In the genomic region with DNA sequence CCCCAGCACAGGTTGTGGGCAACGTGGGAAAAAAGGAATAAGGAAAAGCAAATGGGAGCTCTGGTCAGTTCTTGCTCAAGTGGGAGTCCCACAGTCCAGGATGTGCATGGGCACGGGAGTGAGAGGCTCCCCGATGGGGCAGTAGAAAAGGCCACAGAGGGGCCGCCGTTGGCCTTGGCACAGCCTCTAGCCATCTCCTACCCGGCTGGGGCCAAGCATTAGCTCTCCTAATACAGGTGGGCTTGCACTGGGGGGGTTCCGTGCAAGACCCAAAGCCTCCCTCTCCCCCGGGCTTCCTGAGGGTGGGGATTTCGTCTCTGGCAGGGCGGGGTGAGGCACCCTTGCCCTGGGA, we compare ENCODE assay signal across 18 cellular contexts.
DNase-seq lines count a peak whose midpoint lies in the region; ATAC-seq and TF ChIP-seq lines count a peak whose summit lies in the region.
"Had no signal": no experiment of that assay in that cellular context is flagged by ENCODE, and none has a peak within 500 bp of the region (broad histone marks: within the 10 kb centered on the region; RNA-seq: fewer than 3 reads in every experiment).

No MANE protein-coding gene starts in this region.

- no peak overlapping the region for H2AFZ ChIP-seq in SK-N-SH (ENCODE audit: low read depth)

- WGBS in suprapubic skin, result 71% methylated on average over 10 of the region's 10 CpGs
- WGBS in SK-N-SH (ENCODE audit: low lambda C conversion rate), result 44% methylated on average over 5 of the region's 10 CpGs

- H3K9me3 ChIP-seq in WERI-Rb-1 (ENCODE audit: severe bottlenecking) (no peaks in the 10 kb centered on the region), suprapubic skin (no peaks in the 10 kb centered on the region), SK-N-SH (no peaks in the 10 kb centered on the region)
- H3K9me3 ChIP-seq: Caco-2, Peyer's patch, SJSA1 had no signal

- H3K9ac ChIP-seq in SK-N-SH, result no peak overlapping the region

- DNase-seq in WERI-Rb-1 (peak; percentile 4), coronary artery (ENCODE audit: low spot score) (peak; percentile 56), mesenteric fat pad (ENCODE audit: low spot score) (peak; percentile 62), suprapubic skin (ENCODE audit: low spot score in 2 of 2) (peak; percentile 22 to 67), GM19238 (ENCODE audit: insufficient read length, low spot score) (no peak), SK-N-SH (no peak)
- DNase-seq: CD4-positive, alpha-beta T cell; GOT3; Karpas-422; MV-4-11; NCI-H1694; NCI-H2081 treated with DMSO at 0.1 percent for 48 hours; NCI-H526 had no signal

- H3K4me3 ChIP-seq in WERI-Rb-1 (ENCODE audit: low read depth, low read length), result no peak overlapping the region
- no peak overlapping the region for H3K4me3 ChIP-seq in coronary artery
- H3K4me3 ChIP-seq in suprapubic skin, result no peak overlapping the region
- H3K4me3 ChIP-seq in SK-N-SH (ENCODE audit: low read depth in 2 of 2, low read length in 1 of 2), result no peak overlapping the region
- H3K4me3 ChIP-seq: Peyer's patch, SJSA1 had no signal

- H3F3A ChIP-seq in SK-N-SH (replicated peaks; ENCODE audit: insufficient read depth), result no peaks in the 10 kb centered on the region

- TF ChIP-seq POLR2A in suprapubic skin (IDR thresholded peaks at IDR 0.05), result no peak

- H3K4me1 ChIP-seq in suprapubic skin (no peaks in the 10 kb centered on the region), SK-N-SH (ENCODE audit: control insufficient read depth in 1 of 2, insufficient read depth in 2 of 2, low read depth in 1 of 2, low read length in 1 of 2) (no peaks in the 10 kb centered on the region)
- H3K4me1 ChIP-seq: Caco-2, Peyer's patch, SJSA1 had no signal

- no peak for ATAC-seq in GM21367 (IDR thresholded peaks at IDR 0.05; ENCODE audit: unreplicated experiment)
- ATAC-seq: HCT116 had no signal

- H3K27ac ChIP-seq in WERI-Rb-1 (no peak overlapping the region), coronary artery (no peak overlapping the region), suprapubic skin (no peak overlapping the region), SK-N-SH (ENCODE audit: low read depth in 2 of 2, low read length in 1 of 2) (no peak overlapping the region)
- H3K27ac ChIP-seq: Peyer's patch, SJSA1 had no signal

- H3K9me2 ChIP-seq in SK-N-SH, result no peaks in the 10 kb centered on the region

- no peaks in the 10 kb centered on the region for H3K79me2 ChIP-seq in SK-N-SH (ENCODE audit: insufficient read depth)

- TF ChIP-seq RAD21 in SK-N-SH (IDR thresholded peaks at IDR 0.05; ENCODE audit: low read length), result no peak

- no peak for TF ChIP-seq CTCF in WERI-Rb-1 (IDR thresholded peaks at IDR 0.05; ENCODE audit: low read depth, low read length)
- no peak for TF ChIP-seq CTCF in coronary artery (IDR thresholded peaks at IDR 0.05)
- no peak for TF ChIP-seq CTCF in suprapubic skin (IDR thresholded peaks at IDR 0.05)
- no peak for TF ChIP-seq CTCF in SK-N-SH (IDR thresholded peaks at IDR 0.05)

- no peaks in the 10 kb centered on the region for H4K20me1 ChIP-seq in SK-N-SH (ENCODE audit: insufficient read depth)

- TF ChIP-seq EP300 in suprapubic skin (IDR thresholded peaks at IDR 0.05) (no peak), SK-N-SH (IDR thresholded peaks at IDR 0.05; ENCODE audit: borderline replicate concordance in 1 of 2, low read depth in 1 of 2, low read length in 1 of 2) (no peak)

- H3K27me3 ChIP-seq in WERI-Rb-1 (ENCODE audit: insufficient read depth, low read depth, severe bottlenecking), result peaks cover 50% of the 10 kb centered on the region
- peaks cover 44% of the 10 kb centered on the region for H3K27me3 ChIP-seq in suprapubic skin
- H3K27me3 ChIP-seq in SK-N-SH (ENCODE audit: insufficient read depth), result peaks cover 25% of the 10 kb centered on the region; the same call in 1 of the 2 replicates
- H3K27me3 ChIP-seq: Peyer's patch had no signal

- H3K36me3 ChIP-seq in WERI-Rb-1, result no peaks in the 10 kb centered on the region
- no peaks in the 10 kb centered on the region for H3K36me3 ChIP-seq in suprapubic skin
- no peaks in the 10 kb centered on the region for H3K36me3 ChIP-seq in SK-N-SH (replicated peaks in 1 of 2; ENCODE audit: control insufficient read depth in 1 of 2, insufficient read depth in 2 of 2, low read length in 1 of 2)
- H3K36me3 ChIP-seq: Peyer's patch, SJSA1 had no signal

- CTCF ChIA-PET in SK-N-SH (lab: Yijun Ruan, JAX), result interaction anchor here (1.7 kb wide), 1 partner anchor 12 kb away, joined by 6 read pairs; no protein-coding TSS in a partner anchor

- H3K4me2 ChIP-seq in SK-N-SH, result no peak overlapping the region

- POLR2A ChIA-PET in SK-N-SH (lab: Yijun Ruan, JAX), result no interaction called here

TF ChIP-seq in SK-N-SH, 30 proteins besides CTCF, POLR2A, EP300 and RAD21:
- TF ChIP-seq NFIC (IDR thresholded peaks at IDR 0.05; ENCODE audit: borderline replicate concordance) (no peak), NRF1 (IDR thresholded peaks at IDR 0.05; ENCODE audit: low read depth, low read length) (no peak), YY1 (IDR thresholded peaks at IDR 0.05; ENCODE audit: low read depth) (no peak), RFX5 (IDR thresholded peaks at IDR 0.05; ENCODE audit: low read length) (no peak), ELF1 (IDR thresholded peaks at IDR 0.05) (no peak), MAX (IDR thresholded peaks at IDR 0.05; ENCODE audit: low read depth) (no peak), RCOR1 (IDR thresholded peaks at IDR 0.05; ENCODE audit: low read length) (no peak), IRF3 (IDR thresholded peaks at IDR 0.05; ENCODE audit: low read depth, low read length) (no peak), GATA2 (CRISPR knock-in tag; IDR thresholded peaks at IDR 0.05) (no peak), EZH2phosphoT487 (IDR thresholded peaks at IDR 0.05; ENCODE audit: borderline replicate concordance, low read depth) (no peak), USF2 (IDR thresholded peaks at IDR 0.05; ENCODE audit: borderline replicate concordance, low read depth, low read length) (no peak), MEF2A (IDR thresholded peaks at IDR 0.05; ENCODE audit: borderline replicate concordance, low read depth) (no peak), GABPA (IDR thresholded peaks at IDR 0.05; ENCODE audit: low read depth) (no peak), RXRA (IDR thresholded peaks at IDR 0.05; ENCODE audit: borderline replicate concordance, low read depth) (no peak), PBX3 (IDR thresholded peaks at IDR 0.05) (no peak), SIN3A (IDR thresholded peaks at IDR 0.05; ENCODE audit: borderline replicate concordance, low read depth, low read length) (no peak)
- TF ChIP-seq, protein P1, sequence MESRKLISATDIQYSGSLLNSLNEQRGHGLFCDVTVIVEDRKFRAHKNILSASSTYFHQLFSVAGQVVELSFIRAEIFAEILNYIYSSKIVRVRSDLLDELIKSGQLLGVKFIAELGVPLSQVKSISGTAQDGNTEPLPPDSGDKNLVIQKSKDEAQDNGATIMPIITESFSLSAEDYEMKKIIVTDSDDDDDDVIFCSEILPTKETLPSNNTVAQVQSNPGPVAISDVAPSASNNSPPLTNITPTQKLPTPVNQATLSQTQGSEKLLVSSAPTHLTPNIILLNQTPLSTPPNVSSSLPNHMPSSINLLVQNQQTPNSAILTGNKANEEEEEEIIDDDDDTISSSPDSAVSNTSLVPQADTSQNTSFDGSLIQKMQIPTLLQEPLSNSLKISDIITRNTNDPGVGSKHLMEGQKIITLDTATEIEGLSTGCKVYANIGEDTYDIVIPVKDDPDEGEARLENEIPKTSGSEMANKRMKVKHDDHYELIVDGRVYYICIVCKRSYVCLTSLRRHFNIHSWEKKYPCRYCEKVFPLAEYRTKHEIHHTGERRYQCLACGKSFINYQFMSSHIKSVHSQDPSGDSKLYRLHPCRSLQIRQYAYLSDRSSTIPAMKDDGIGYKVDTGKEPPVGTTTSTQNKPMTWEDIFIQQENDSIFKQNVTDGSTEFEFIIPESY (IDR thresholded peaks at IDR 0.05; ENCODE audit: borderline replicate concordance, low read depth), result no peak

Comparison
In these comparisons a context has a peak if more than half of its experiments do, and no peak if none do; other contexts are left out.
1. DNase-seq: peak in WERI-Rb-1 (single experiment), coronary artery (single experiment), mesenteric fat pad (single experiment) and suprapubic skin (2 of 2); none in GM19238 (single experiment) and SK-N-SH (single experiment).